ENCODE assay signal across 21 cellular contexts in the genomic region with DNA sequence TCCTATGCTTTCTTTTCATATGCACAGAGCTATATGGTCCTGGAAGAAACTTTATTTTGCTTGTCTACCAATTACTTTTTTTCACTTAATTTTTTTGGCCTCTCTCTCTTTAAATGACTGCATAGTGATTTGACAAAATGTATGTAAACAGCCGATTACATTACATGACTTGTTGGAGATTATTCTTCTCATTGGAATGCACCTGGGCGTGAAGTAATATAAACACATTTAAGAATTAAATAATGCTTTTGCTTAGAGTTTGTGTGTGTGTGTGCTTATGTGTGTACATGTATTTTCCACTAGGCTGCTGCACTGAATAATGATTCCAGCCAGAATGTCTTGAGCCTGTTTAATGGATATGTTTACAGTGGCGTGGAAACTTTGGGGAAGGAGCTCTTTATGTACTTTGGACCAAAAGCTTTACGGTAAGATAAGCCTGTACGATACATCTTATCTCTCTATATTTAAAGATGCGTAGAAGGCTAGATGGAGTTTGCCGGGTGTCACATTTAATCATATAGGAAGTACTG. TPM values are rescaled to one million over a fixed set of nuclear protein-coding genes. Genes with fewer than 3 reads are reported as not detected.
A peak's percentile ranks its signal among the peaks of the same experiment; 100 is the strongest.
DNase-seq lines count a peak whose midpoint lies in the region; ATAC-seq and TF ChIP-seq lines count a peak whose summit lies in the region.
"Had no signal": no experiment of that assay in that cellular context is flagged by ENCODE, and none has a peak within 500 bp of the region (broad histone marks: within the 10 kb centered on the region; RNA-seq: fewer than 3 reads in every experiment).

No MANE protein-coding gene starts in this region.

- no peaks in the 10 kb centered on the region for H3K27me3 Mint-ChIP-seq in activated CD4-positive, alpha-beta T cell treated with anti-CD3 and anti-CD28 coated beads, Interleukin-2, amount 10 ng/mL, durations not matched to agents 7 days and 5 days
- H3K27me3 Mint-ChIP-seq in activated CD4-positive, alpha-beta T cell treated with anti-CD3 and anti-CD28 coated beads for 36 hours, result no peaks in the 10 kb centered on the region
- H3K27me3 Mint-ChIP-seq in WTC11 (ENCODE audit: low read depth), result no peaks in the 10 kb centered on the region
- H3K27me3 Mint-ChIP-seq: IgD-negative memory B cell had no signal

- no peak overlapping the region for H3K4me3 Mint-ChIP-seq in activated CD4-positive, alpha-beta T cell treated with anti-CD3 and anti-CD28 coated beads, Interleukin-2, amount 10 ng/mL, durations not matched to agents 7 days and 5 days
- H3K4me3 Mint-ChIP-seq in activated CD4-positive, alpha-beta T cell treated with anti-CD3 and anti-CD28 coated beads for 36 hours, result no peak overlapping the region
- H3K4me3 Mint-ChIP-seq in WTC11, result no peak overlapping the region
- H3K4me3 Mint-ChIP-seq: IgD-negative memory B cell had no signal

- no peak for TF ChIP-seq POLR2A in Peyer's patch (IDR thresholded peaks at IDR 0.05)

- H3K4me3 ChIP-seq in fibroblast of pulmonary artery (replicated peaks; ENCODE audit: low read depth, low read length), result peak overlapping the region; percentile 28
- H3K4me3 ChIP-seq in thoracic aorta, result peak overlapping the region; percentile 6
- no peak overlapping the region for H3K4me3 ChIP-seq in Peyer's patch
- H3K4me3 ChIP-seq: tibial artery had no signal

- no peaks in the 10 kb centered on the region for H3K9me3 Mint-ChIP-seq in activated CD4-positive, alpha-beta T cell treated with anti-CD3 and anti-CD28 coated beads, Interleukin-2, amount 10 ng/mL, durations not matched to agents 7 days and 5 days
- no peaks in the 10 kb centered on the region for H3K9me3 Mint-ChIP-seq in activated CD4-positive, alpha-beta T cell treated with anti-CD3 and anti-CD28 coated beads for 36 hours (ENCODE audit: low read depth)
- H3K9me3 Mint-ChIP-seq in WTC11, result peaks cover 3% of the 10 kb centered on the region; the same call in 1 of the 2 replicates
- H3K9me3 Mint-ChIP-seq: IgD-negative memory B cell had no signal

- ATAC-seq in activated CD4-positive, alpha-beta T cell treated with anti-CD3 and anti-CD28 coated beads for 36 hours, result no peak
- ATAC-seq in WTC11, result no peak
- ATAC-seq in thoracic aorta (ENCODE audit: insufficient number of reproducible peaks, low FRiP score, low read depth), result no peak
- no peak for ATAC-seq in HG03342 (IDR thresholded peaks at IDR 0.05; ENCODE audit: unreplicated experiment)
- no peak for ATAC-seq in HG02852 (IDR thresholded peaks at IDR 0.05; ENCODE audit: unreplicated experiment)
- ATAC-seq: left lobe of liver, Right ventricle myocardium inferior had no signal

- DNase-seq in activated CD4-positive, alpha-beta T cell treated with anti-CD3 and anti-CD28 coated beads, Interleukin-2, amount 10 ng/mL, durations not matched to agents 7 days and 5 days, result no peak
- no peak for DNase-seq in activated CD4-positive, alpha-beta T cell treated with anti-CD3 and anti-CD28 coated beads for 36 hours
- DNase-seq in WTC11 (ENCODE audit: low spot score) (no peak), fibroblast of pulmonary artery (ENCODE audit: low read depth) (peak; percentile 28), thoracic aorta (ENCODE audit: low spot score) (no peak), Peyer's patch (no peak)
- DNase-seq: caudate nucleus; DMS79; effector CD8-positive, alpha-beta T cell; NCI-H1930; NCI-H446; retina; stimulated activated naive CD4-positive, alpha-beta T cell; tibial artery had no signal

- CTCF ChIA-PET in activated CD4-positive, alpha-beta T cell treated with anti-CD3 and anti-CD28 coated beads, Interleukin-2, amount 10 ng/mL, durations not matched to agents 7 days and 5 days (lab: Charles Lee), result interaction anchor here (0.8 to 2.5 kb wide), 4 partner anchors 9 to 71 kb away, joined by 3 to 6 read pairs (median 4); no protein-coding TSS in a partner anchor
- CTCF ChIA-PET in activated CD4-positive, alpha-beta T cell treated with anti-CD3 and anti-CD28 coated beads for 36 hours (lab: Charles Lee), result interaction anchor here (0.8 to 0.9 kb wide), 2 partner anchors 45 to 72 kb away, joined by 3 read pairs; no protein-coding TSS in a partner anchor
- CTCF ChIA-PET in WTC11 (lab: Charles Lee), result interaction anchor here (1.3 kb wide), 1 partner anchor 72 kb away, joined by 3 read pairs; no protein-coding TSS in a partner anchor

- POLR2A ChIA-PET in activated CD4-positive, alpha-beta T cell treated with anti-CD3 and anti-CD28 coated beads, Interleukin-2, amount 10 ng/mL, durations not matched to agents 7 days and 5 days (lab: Charles Lee), result no interaction called here
- POLR2A ChIA-PET in activated CD4-positive, alpha-beta T cell treated with anti-CD3 and anti-CD28 coated beads for 36 hours (lab: Charles Lee), result no interaction called here
- POLR2A ChIA-PET in WTC11 (lab: Charles Lee), result no interaction called here

- H3K27me3 ChIP-seq in thoracic aorta (replicated peaks; ENCODE audit: insufficient read depth), result no peaks in the 10 kb centered on the region
- H3K27me3 ChIP-seq in Peyer's patch, result no peaks in the 10 kb centered on the region
- H3K27me3 ChIP-seq: neutrophil, tibial artery had no signal

- intact Hi-C loops in activated CD4-positive, alpha-beta T cell treated with anti-CD3 and anti-CD28 coated beads for 36 hours (cut with DNase I, micrococcal nuclease), result no loop called here

- peak overlapping the region; percentile 11 for H3K27ac Mint-ChIP-seq in activated CD4-positive, alpha-beta T cell treated with anti-CD3 and anti-CD28 coated beads, Interleukin-2, amount 10 ng/mL, durations not matched to agents 7 days and 5 days
- no peak overlapping the region for H3K27ac Mint-ChIP-seq in activated CD4-positive, alpha-beta T cell treated with anti-CD3 and anti-CD28 coated beads for 36 hours
- 0 out of 2 replicates have a peak overlapping the region, but pooled peaks have one; percentile 54 for H3K27ac Mint-ChIP-seq in WTC11
- H3K27ac Mint-ChIP-seq: IgD-negative memory B cell had no signal

- H3K4me1 ChIP-seq in thoracic aorta (ENCODE audit: control insufficient read depth in 1 of 2, low read depth in 2 of 2) (peaks cover 10 to 22% of the 10 kb centered on the region in 2 donors), Peyer's patch (no peaks in the 10 kb centered on the region)
- H3K4me1 ChIP-seq: tibial artery had no signal

- H3K27ac ChIP-seq in thoracic aorta, result no peak overlapping the region
- no peak overlapping the region for H3K27ac ChIP-seq in Peyer's patch
- H3K27ac ChIP-seq: C4-2B, neutrophil, tibial artery had no signal

- H3K4me1 Mint-ChIP-seq in activated CD4-positive, alpha-beta T cell treated with anti-CD3 and anti-CD28 coated beads, Interleukin-2, amount 10 ng/mL, durations not matched to agents 7 days and 5 days, result peaks cover 77% of the 10 kb centered on the region
- H3K4me1 Mint-ChIP-seq in activated CD4-positive, alpha-beta T cell treated with anti-CD3 and anti-CD28 coated beads for 36 hours, result peaks cover 41% of the 10 kb centered on the region
- peaks cover 7% of the 10 kb centered on the region; the same call in 1 of the 2 replicates for H3K4me1 Mint-ChIP-seq in WTC11

- no peaks in the 10 kb centered on the region for H3K36me3 ChIP-seq in thoracic aorta
- H3K36me3 ChIP-seq in Peyer's patch, result no peaks in the 10 kb centered on the region
- H3K36me3 ChIP-seq: tibial artery had no signal

- TF ChIP-seq CTCF in WTC11 (IDR thresholded peaks at IDR 0.05) (no peak), fibroblast of pulmonary artery (IDR thresholded peaks at IDR 0.05; ENCODE audit: low read length, missing control alignments) (no peak), thoracic aorta (IDR thresholded peaks at IDR 0.05) (no peak), Peyer's patch (IDR thresholded peaks at IDR 0.05) (no peak)

- H3K9me3 ChIP-seq in thoracic aorta, result no peaks in the 10 kb centered on the region
- H3K9me3 ChIP-seq in Peyer's patch, result no peaks in the 10 kb centered on the region
- H3K9me3 ChIP-seq: neutrophil, tibial artery had no signal

- peaks cover 63% of the 10 kb centered on the region for H3K36me3 Mint-ChIP-seq in activated CD4-positive, alpha-beta T cell treated with anti-CD3 and anti-CD28 coated beads, Interleukin-2, amount 10 ng/mL, durations not matched to agents 7 days and 5 days (ENCODE audit: low read depth)
- H3K36me3 Mint-ChIP-seq in activated CD4-positive, alpha-beta T cell treated with anti-CD3 and anti-CD28 coated beads for 36 hours (ENCODE audit: low read depth), result peaks cover 30% of the 10 kb centered on the region
- H3K36me3 Mint-ChIP-seq in WTC11, result peaks cover 28% of the 10 kb centered on the region
- H3K36me3 Mint-ChIP-seq: IgD-negative memory B cell had no signal

TF ChIP-seq in WTC11, 78 proteins besides CTCF, POLR2A, EP300 and RAD21:
- TF ChIP-seq NR1H2 (CRISPR knock-in tag; IDR thresholded peaks at IDR 0.05), result no peak
- no peak for TF ChIP-seq CREM (CRISPR knock-in tag; IDR thresholded peaks at IDR 0.05)
- TF ChIP-seq, protein P1, sequence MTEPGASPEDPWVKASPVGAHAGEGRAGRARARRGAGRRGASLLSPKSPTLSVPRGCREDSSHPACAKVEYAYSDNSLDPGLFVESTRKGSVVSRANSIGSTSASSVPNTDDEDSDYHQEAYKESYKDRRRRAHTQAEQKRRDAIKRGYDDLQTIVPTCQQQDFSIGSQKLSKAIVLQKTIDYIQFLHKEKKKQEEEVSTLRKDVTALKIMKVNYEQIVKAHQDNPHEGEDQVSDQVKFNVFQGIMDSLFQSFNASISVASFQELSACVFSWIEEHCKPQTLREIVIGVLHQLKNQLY (CRISPR knock-in tag; IDR thresholded peaks at IDR 0.05), result no peak

RNA-seq across cellular contexts. Expression of a gene that starts 12.5 kb away (rescaled TPM):
- 10 to 100 TPM; 34.6 to 38.9 TPM for total RNA-seq in activated CD4-positive, alpha-beta T cell treated with anti-CD3 and anti-CD28 coated beads, Interleukin-2, amount 10 ng/mL, durations not matched to agents 7 days and 5 days
- 10 to 100 TPM; 18.1 to 18.6 TPM for total RNA-seq in activated CD4-positive, alpha-beta T cell treated with anti-CD3 and anti-CD28 coated beads for 36 hours
- total RNA-seq in WTC11 (2021) (9.9 to 13.5 TPM (median 12.0 TPM) in 3 replicates), thoracic aorta (not detected), Peyer's patch (1 to 10 TPM in 2 of 4 donors, under 1 TPM in 2; 0.76 to 2.5 (median 1.3) TPM)

Comparison
In these comparisons a context has a peak if more than half of its experiments do, and no peak if none do; other contexts are left out.
1. H3K4me3 ChIP-seq: peak in fibroblast of pulmonary artery (single experiment) and thoracic aorta (single experiment); none in Peyer's patch (0 of 4).